In the genomic region with DNA sequence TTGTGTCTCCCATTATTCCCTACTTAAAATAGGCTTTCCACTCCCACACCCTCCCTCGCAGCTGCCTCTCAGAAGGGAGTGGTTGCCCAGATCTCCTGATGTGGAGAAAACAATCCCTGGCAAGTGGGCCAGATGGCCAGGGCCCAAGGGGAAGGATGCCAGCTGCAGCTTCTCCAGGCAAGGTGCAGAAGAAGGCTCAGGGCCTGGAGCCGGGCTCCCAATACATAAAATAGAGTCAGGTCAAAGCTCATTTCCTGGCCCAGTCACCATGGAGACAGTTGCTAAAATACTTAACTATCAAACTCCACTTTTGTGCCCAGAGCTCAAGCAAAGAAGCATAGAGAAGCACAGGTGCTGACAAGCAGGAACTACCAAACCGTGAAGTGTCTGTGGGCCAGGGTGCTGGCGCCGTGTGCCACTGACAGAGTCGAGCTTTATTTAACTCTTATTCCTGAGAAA, we compare ENCODE assay signal across 8 cellular contexts. TPM values are rescaled to one million over a fixed set of nuclear protein-coding genes. Genes with fewer than 3 reads are reported as not detected.
A peak's percentile ranks its signal among the peaks of the same experiment; 100 is the strongest.
DNase-seq lines count a peak whose midpoint lies in the region; ATAC-seq and TF ChIP-seq lines count a peak whose summit lies in the region.

No MANE protein-coding gene starts in this region.

- no peaks in the 10 kb centered on the region for H3K36me3 ChIP-seq in prostate gland

- ATAC-seq in HG02763 (IDR thresholded peaks at IDR 0.05; ENCODE audit: unreplicated experiment), result peak; percentile 73

- no peaks in the 10 kb centered on the region for H3K9me3 Mint-ChIP-seq in T-helper 2 cell treated with Interferon-gamma antibody and Interleukin-4, amounts not matched to agents 5 μg/mL and 100 μg/mL, for 36 hours

- no peaks in the 10 kb centered on the region for H3K4me1 Mint-ChIP-seq in T-helper 2 cell treated with Interferon-gamma antibody and Interleukin-4, amounts not matched to agents 5 μg/mL and 100 μg/mL, for 36 hours (ENCODE audit: low read depth)

- TF ChIP-seq CTCF in fibroblast of pulmonary artery (IDR thresholded peaks at IDR 0.05; ENCODE audit: low read length, missing control alignments) (no peak), prostate gland (IDR thresholded peaks at IDR 0.05) (no peak)

- peaks cover 3% of the 10 kb centered on the region for H3K4me1 ChIP-seq in prostate gland (replicated peaks)

- no peaks in the 10 kb centered on the region for H3K9me3 ChIP-seq in prostate gland

- no peaks in the 10 kb centered on the region for H3K27me3 ChIP-seq in prostate gland (replicated peaks; ENCODE audit: insufficient read depth)

- H3K27ac Mint-ChIP-seq in T-helper 2 cell treated with Interferon-gamma antibody and Interleukin-4, amounts not matched to agents 5 μg/mL and 100 μg/mL, for 36 hours, result no peak overlapping the region

- H3K4me3 Mint-ChIP-seq in T-helper 2 cell treated with Interferon-gamma antibody and Interleukin-4, amounts not matched to agents 5 μg/mL and 100 μg/mL, for 36 hours, result no peak overlapping the region

- H3K36me3 Mint-ChIP-seq in T-helper 2 cell treated with Interferon-gamma antibody and Interleukin-4, amounts not matched to agents 5 μg/mL and 100 μg/mL, for 36 hours (ENCODE audit: low read depth), result no peaks in the 10 kb centered on the region

- H3K4me3 ChIP-seq in fibroblast of pulmonary artery (replicated peaks; ENCODE audit: low read depth, low read length), result no peak overlapping the region
- no peak overlapping the region for H3K4me3 ChIP-seq in prostate gland

- intact Hi-C loops in prostate gland (cut with DNase I), result no loop called here

- peak; percentile 80 for DNase-seq in DMS 273 treated with DMSO at 0.1 percent for 48 hours (lab: John Stamatoyannopoulos, UW)
- DNase-seq in NCI-H2196 treated with DMSO at 0.1 percent for 48 hours (lab: John Stamatoyannopoulos, UW; ENCODE audit: unreplicated experiment), result peak; percentile 100
- peak; percentile 84 for DNase-seq in fibroblast of pulmonary artery (ENCODE audit: low read depth)
- DNase-seq in prostate gland (ENCODE audit: low spot score), result peak; percentile 79
- DNase-seq in T-helper 2 cell treated with Interferon-gamma antibody and Interleukin-4, amounts not matched to agents 5 μg/mL and 100 μg/mL, for 36 hours (ENCODE audit: low spot score), result no peak
- no peak for DNase-seq in effector CD8-positive, alpha-beta T cell (lab: John Stamatoyannopoulos, UW)
- DNase-seq in stimulated activated CD4-positive, alpha-beta T cell treated with anti-CD3 and anti-CD28 coated beads, Interleukin-2, amount 100 ng/mL, for 24 hours, result no peak

- 15% methylated on average over 6 of the region's 6 CpGs for WGBS in prostate gland

- H3K27me3 Mint-ChIP-seq in T-helper 2 cell treated with Interferon-gamma antibody and Interleukin-4, amounts not matched to agents 5 μg/mL and 100 μg/mL, for 36 hours (ENCODE audit: low read depth), result peaks cover 6% of the 10 kb centered on the region

- peak overlapping the region in 1 of 2 donors; percentile 37 for H3K27ac ChIP-seq in prostate gland

- TF ChIP-seq POLR2A in prostate gland (IDR thresholded peaks at IDR 0.05), result no peak

RNA-seq across cellular contexts. Expression of a gene that starts 45.7 kb away (rescaled TPM):
- total RNA-seq in prostate gland, result 10 to 100 TPM; 30.0 to 44.4 TPM

RNA-seq across cellular contexts. Expression of a gene that starts 59.1 kb away (rescaled TPM):
- total RNA-seq in prostate gland, result 10 to 100 TPM; 22.1 to 23.5 TPM

RNA-seq across cellular contexts. Expression of a gene that starts 59.6 kb away (rescaled TPM):
- total RNA-seq in prostate gland, result 10 to 100 TPM; 45.0 to 64.4 TPM

Comparison
In these comparisons a context has a peak if more than half of its experiments do, and no peak if none do; other contexts are left out.
1. DNase-seq: peak in DMS 273 treated with DMSO at 0.1 percent for 48 hours (single experiment), NCI-H2196 treated with DMSO at 0.1 percent for 48 hours (single experiment), fibroblast of pulmonary artery (single experiment) and prostate gland (single experiment); none in T-helper 2 cell treated with Interferon-gamma antibody and Interleukin-4, amounts not matched to agents 5 μg/mL and 100 μg/mL, for 36 hours (single experiment), effector CD8-positive, alpha-beta T cell (single experiment) and stimulated activated CD4-positive, alpha-beta T cell treated with anti-CD3 and anti-CD28 coated beads, Interleukin-2, amount 100 ng/mL, for 24 hours (0 of 2).